8 cellular contexts compared by ENCODE assay signal in genomic region chr9:120869360-120869687, GRCh38. TPM values are rescaled to one million over a fixed set of nuclear protein-coding genes. Genes with fewer than 3 reads are reported as not detected.
A peak's percentile ranks its signal among the peaks of the same experiment; 100 is the strongest.
DNase-seq lines count a peak whose midpoint lies in the region; ATAC-seq and TF ChIP-seq lines count a peak whose summit lies in the region.

No MANE protein-coding gene starts in this region.

- ATAC-seq in GM23338 (no peak), GM19328 (IDR thresholded peaks at IDR 0.05; ENCODE audit: unreplicated experiment) (no peak)

- peaks cover 39% of the 10 kb centered on the region for H3K36me3 Mint-ChIP-seq in GM23338 (ENCODE audit: low read depth)
- peaks cover 81% of the 10 kb centered on the region for H3K36me3 Mint-ChIP-seq in activated CD4-positive, alpha-beta memory T cell treated with anti-CD3 and anti-CD28 coated beads, Interleukin-2, amount 10 ng/mL, durations not matched to agents 7 days and 5 days (ENCODE audit: low read depth)
- H3K36me3 Mint-ChIP-seq in glutamatergic neuron (ENCODE audit: unreplicated experiment): no peaks in the 10 kb centered on the region

- H3K4me3 ChIP-seq in GM23338 (peak overlapping the region; percentile 72), skeletal muscle cell (ENCODE audit: low read depth, low read length) (peak overlapping the region; percentile 49)

- H3K9me2 ChIP-seq in GM23338 (ENCODE audit: insufficient read depth): no peaks in the 10 kb centered on the region

- H3K27ac Mint-ChIP-seq in GM23338 (peak overlapping the region; percentile 92; the same call in 1 of the 2 replicates), glutamatergic neuron (ENCODE audit: unreplicated experiment) (peak overlapping the region; percentile 76)
- peak overlapping the region; percentile 92 for H3K27ac Mint-ChIP-seq in activated CD4-positive, alpha-beta memory T cell treated with anti-CD3 and anti-CD28 coated beads, Interleukin-2, amount 10 ng/mL, durations not matched to agents 7 days and 5 days

- H3K79me2 ChIP-seq in GM23338 (replicated peaks; ENCODE audit: insufficient read depth): no peaks in the 10 kb centered on the region

- TF ChIP-seq CTCF in GM23338 (conservative IDR thresholded peaks at IDR 0.05; ENCODE audit: low read depth in 2 of 2): no peak
- no peak for TF ChIP-seq CTCF in glutamatergic neuron (IDR thresholded peaks at IDR 0.05; ENCODE audit: partially characterized antibody, unreplicated experiment)

- peak overlapping the region; percentile 26; the same call in 1 of the 2 replicates for H3K27ac ChIP-seq in GM23338 (ENCODE audit: low read depth)

- H3F3A ChIP-seq in GM23338 (replicated peaks; ENCODE audit: low read depth): peaks cover 19% of the 10 kb centered on the region

- H3K4me1 ChIP-seq in GM23338 (ENCODE audit: insufficient read depth): peaks cover 19% of the 10 kb centered on the region

- H3K9me3 Mint-ChIP-seq in GM23338 (no peaks in the 10 kb centered on the region), glutamatergic neuron (ENCODE audit: unreplicated experiment) (peaks cover 4% of the 10 kb centered on the region)
- no peaks in the 10 kb centered on the region for H3K9me3 Mint-ChIP-seq in activated CD4-positive, alpha-beta memory T cell treated with anti-CD3 and anti-CD28 coated beads, Interleukin-2, amount 10 ng/mL, durations not matched to agents 7 days and 5 days

- H3K27me3 ChIP-seq in GM23338 (ENCODE audit: insufficient read depth): no peaks in the 10 kb centered on the region

- H4K20me1 ChIP-seq in GM23338 (replicated peaks; ENCODE audit: insufficient read depth): no peaks in the 10 kb centered on the region

- DNase-seq in GM23338 (ENCODE audit: low spot score) (no peak), glutamatergic neuron (no peak), skeletal muscle cell (ENCODE audit: low read depth) (no peak), NCI-H2107 (lab: John Stamatoyannopoulos, UW) (no peak), SIG-M5 treated with dmso at 0.1 percent for 504 hours (lab: John Stamatoyannopoulos, UW; ENCODE audit: unreplicated experiment) (no peak), NCI-H1417 (lab: John Stamatoyannopoulos, UW) (no peak)
- no peak for DNase-seq in activated CD4-positive, alpha-beta memory T cell treated with anti-CD3 and anti-CD28 coated beads, Interleukin-2, amount 10 ng/mL, durations not matched to agents 7 days and 5 days

- H3K4me3 Mint-ChIP-seq in GM23338: peak overlapping the region; percentile 84
- H3K4me3 Mint-ChIP-seq in activated CD4-positive, alpha-beta memory T cell treated with anti-CD3 and anti-CD28 coated beads, Interleukin-2, amount 10 ng/mL, durations not matched to agents 7 days and 5 days: peak overlapping the region; percentile 87
- peak overlapping the region; percentile 85 for H3K4me3 Mint-ChIP-seq in glutamatergic neuron (ENCODE audit: unreplicated experiment)

- H3K4me1 Mint-ChIP-seq in GM23338 (peaks cover 32% of the 10 kb centered on the region), glutamatergic neuron (ENCODE audit: low read depth, unreplicated experiment) (peaks cover 4% of the 10 kb centered on the region)
- peaks cover 57% of the 10 kb centered on the region for H3K4me1 Mint-ChIP-seq in activated CD4-positive, alpha-beta memory T cell treated with anti-CD3 and anti-CD28 coated beads, Interleukin-2, amount 10 ng/mL, durations not matched to agents 7 days and 5 days

- peak overlapping the region; percentile 83 for H3K4me2 ChIP-seq in GM23338

- CTCF ChIA-PET in activated CD4-positive, alpha-beta memory T cell treated with anti-CD3 and anti-CD28 coated beads, Interleukin-2, amount 10 ng/mL, durations not matched to agents 7 days and 5 days (lab: Charles Lee): interaction anchor here (0.6 to 5.8 kb wide), 14 partner anchors 23 to 191 kb away, joined by 3 to 66 read pairs (median 8); no protein-coding TSS in a partner anchor

- POLR2A ChIA-PET in activated CD4-positive, alpha-beta memory T cell treated with anti-CD3 and anti-CD28 coated beads, Interleukin-2, amount 10 ng/mL, durations not matched to agents 7 days and 5 days (lab: Charles Lee): interaction anchor here (0.9 to 18.3 kb wide), 13 partner anchors 8 to 206 kb away, joined by 3 to 864 read pairs (median 13); partner anchors contain the start of genes CNTRL, FBXW2, PHF19 and PSMD5

- peak overlapping the region; percentile 94 for H2AFZ ChIP-seq in GM23338

- H3K36me3 ChIP-seq in GM23338 (ENCODE audit: insufficient read depth): 0 out of 2 replicates have a peak, but pooled peaks cover 5% of the 10 kb centered on the region

- peaks cover 17% of the 10 kb centered on the region for H3K27me3 Mint-ChIP-seq in GM23338 (ENCODE audit: insufficient read depth, low read depth, poor library complexity)
- H3K27me3 Mint-ChIP-seq in activated CD4-positive, alpha-beta memory T cell treated with anti-CD3 and anti-CD28 coated beads, Interleukin-2, amount 10 ng/mL, durations not matched to agents 7 days and 5 days: no peaks in the 10 kb centered on the region
- peaks cover 3% of the 10 kb centered on the region for H3K27me3 Mint-ChIP-seq in glutamatergic neuron (ENCODE audit: unreplicated experiment)

TF ChIP-seq in GM23338, 12 proteins besides CTCF, POLR2A, EP300 and RAD21 (continues in another document):
- TF ChIP-seq REST (IDR thresholded peaks at IDR 0.05; ENCODE audit: unreplicated experiment) (no peak), POLR2AphosphoS5 (IDR thresholded peaks at IDR 0.05; ENCODE audit: low read depth) (no peak), ZNF331 (CRISPR knock-in tag; IDR thresholded peaks at IDR 0.05; ENCODE audit: low read depth) (no peak), EZH2phosphoT487 (IDR thresholded peaks at IDR 0.05; ENCODE audit: unreplicated experiment) (no peak), ETS1 (IDR thresholded peaks at IDR 0.05) (no peak), EZH2 (IDR thresholded peaks at IDR 0.05; ENCODE audit: low read depth, unreplicated experiment) (no peak)

RNA-seq across cellular contexts. Expression of gene PHF19, which starts 7.7 kb away (rescaled TPM):
- total RNA-seq in GM23338 (2014; rRNA removed; shearing (Covaris generic)): 31.0 and 33.7 TPM in 2 replicates
- polyA plus RNA-seq in GM23338 (2016; fragmentation: Nextera tagmentation; extraction: Ambion mirVana): 13.1 and 16.8 TPM in 2 replicates
- 100 to 1,000 TPM; 229 TPM for total RNA-seq in activated CD4-positive, alpha-beta memory T cell treated with anti-CD3 and anti-CD28 coated beads, Interleukin-2, amount 10 ng/mL, durations not matched to agents 7 days and 5 days
- 18.9 TPM for total RNA-seq in glutamatergic neuron (ENCODE audit: unreplicated experiment)

RNA-seq across cellular contexts. Expression of gene PSMD5, which starts 26.6 kb away (rescaled TPM):
- 40.5 and 49.4 TPM in 2 replicates for total RNA-seq in GM23338 (2014; rRNA removed; shearing (Covaris generic))
- polyA plus RNA-seq in GM23338 (2016; fragmentation: Nextera tagmentation; extraction: Ambion mirVana): 21.9 and 23.9 TPM in 2 replicates
- 10 to 100 TPM; 51.8 to 64.0 TPM for total RNA-seq in activated CD4-positive, alpha-beta memory T cell treated with anti-CD3 and anti-CD28 coated beads, Interleukin-2, amount 10 ng/mL, durations not matched to agents 7 days and 5 days
- total RNA-seq in glutamatergic neuron (ENCODE audit: unreplicated experiment): 48.5 TPM

RNA-seq across cellular contexts. Expression of gene TRAF1, which starts 57.3 kb away (rescaled TPM):
- total RNA-seq in GM23338 (2014; rRNA removed; shearing (Covaris generic)): 1.0 and 1.4 TPM in 2 replicates
- polyA plus RNA-seq in GM23338 (2016; fragmentation: Nextera tagmentation; extraction: Ambion mirVana): 0.39 and 0.63 TPM in 2 replicates
- 10 to 100 TPM; 73.6 to 74.3 TPM for total RNA-seq in activated CD4-positive, alpha-beta memory T cell treated with anti-CD3 and anti-CD28 coated beads, Interleukin-2, amount 10 ng/mL, durations not matched to agents 7 days and 5 days
- 1.6 TPM for total RNA-seq in glutamatergic neuron (ENCODE audit: unreplicated experiment)

Comparison
In these comparisons a context has a peak if more than half of its experiments do, and no peak if none do; other contexts are left out.
1. RNA of gene TRAF1, which starts 57.3 kb away (total RNA-seq): 73.6 to 74.3 TPM in activated CD4-positive, alpha-beta memory T cell treated with anti-CD3 and anti-CD28 coated beads, Interleukin-2, amount 10 ng/mL, durations not matched to agents 7 days and 5 days; 1.6 TPM in glutamatergic neuron (single experiment) and 1.0 to 1.4 TPM in GM23338; every median in the first group is over 10 times any median in the second.
2. Peak in every context shown above with its lines, with median percentiles within 50 percentile points of each other: H3K27ac Mint-ChIP-seq and H3K4me3 Mint-ChIP-seq.